ENCODE assay signal across 8 cellular contexts in the genomic region with DNA sequence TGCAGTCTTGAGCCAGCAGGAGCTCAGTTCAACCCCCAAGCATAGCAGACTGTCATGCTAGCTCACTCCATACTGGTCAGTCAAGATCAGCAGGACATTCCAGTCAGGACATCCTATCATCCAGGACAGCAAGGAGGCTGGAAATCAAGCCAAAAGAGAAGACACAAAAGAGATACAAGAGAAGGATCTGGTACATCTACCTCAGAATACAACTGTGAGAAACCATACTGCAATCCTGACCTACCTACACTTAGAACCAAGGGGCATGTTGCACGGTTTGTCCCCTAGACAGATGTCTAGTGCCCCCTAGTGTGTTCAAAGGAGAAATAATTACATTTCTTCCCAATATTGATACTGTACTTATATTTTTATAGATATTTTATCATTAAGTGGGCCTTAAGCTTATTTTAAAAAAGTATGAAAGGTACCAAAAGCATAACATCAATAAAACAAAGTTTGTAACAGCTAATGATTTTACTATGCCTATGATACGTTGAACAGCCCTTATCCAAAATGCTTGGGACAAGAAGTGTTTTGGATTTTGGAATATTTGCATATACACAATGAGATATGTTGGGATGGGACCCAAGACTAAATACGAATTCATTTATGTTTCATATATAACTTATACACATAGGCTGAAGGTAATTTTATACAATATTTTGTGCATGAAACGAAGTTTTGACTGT. TPM values are rescaled to one million over a fixed set of nuclear protein-coding genes. Genes with fewer than 3 reads are reported as not detected.
A peak's percentile ranks its signal among the peaks of the same experiment; 100 is the strongest.
DNase-seq lines count a peak whose midpoint lies in the region; ATAC-seq and TF ChIP-seq lines count a peak whose summit lies in the region.

No MANE protein-coding gene starts in this region.

- no TSS peak for BruUV-seq in Panc1 (replicated peaks; lab: Mats Ljungman, UMichigan)

- intact Hi-C loops in Panc1 (cut with micrococcal nuclease; ENCODE audit: unreplicated experiment) = loop anchor here (1.0 to 5.0 kb wide), 2 partner anchors 105 to 530 kb away; no protein-coding TSS in a partner anchor

- TF ChIP-seq CTCF in HEK293 (tag by site-specific recombination; IDR thresholded peaks at IDR 0.05) (0 out of 2 replicates have a peak, but pooled peaks have one; percentile 9), Panc1 (IDR thresholded peaks at IDR 0.05) (peak; percentile 82), epithelial cell of proximal tubule (conservative IDR thresholded peaks at IDR 0.05; ENCODE audit: low read depth, low read length) (peak; percentile 77), neural progenitor cell (IDR thresholded peaks at IDR 0.05) (peak; percentile 73)

- H3K27ac ChIP-seq in HEK293 (ENCODE audit: extremely low read depth, low read depth, low read length) (no peak overlapping the region), Panc1 (ENCODE audit: low read length) (no peak overlapping the region), neural progenitor cell (no peak overlapping the region)

- in situ Hi-C loops in Panc1 (cut with HindIII; ENCODE audit: low pct_unique_long_range_greater_than_20kb, low sequenced_read_pairs) = no loop called here

- POLR2A ChIA-PET in HEK293 (lab: Yijun Ruan, JAX) = no interaction called here
- POLR2A ChIA-PET in Panc1 (lab: Charles Lee) = no interaction called here

- no peak overlapping the region for H3K27ac Mint-ChIP-seq in neural progenitor cell

- H4K20me1 ChIP-seq in neural progenitor cell (ENCODE audit: low read depth) = peaks cover 2% of the 10 kb centered on the region

- H3K27me3 Mint-ChIP-seq in neural progenitor cell (ENCODE audit: insufficient read depth, low read depth) = peaks cover 2% of the 10 kb centered on the region

- H3K4me1 ChIP-seq in HEK293 (ENCODE audit: control insufficient read depth, insufficient read depth, low read length) = no peaks in the 10 kb centered on the region
- no peaks in the 10 kb centered on the region for H3K4me1 ChIP-seq in Panc1 (ENCODE audit: control insufficient read depth, insufficient read depth, low read length)
- no peaks in the 10 kb centered on the region for H3K4me1 ChIP-seq in neural progenitor cell

- H3K9me3 ChIP-seq in HEK293 (ENCODE audit: control insufficient read depth, insufficient read depth, low read depth, low read length) (no peaks in the 10 kb centered on the region), Panc1 (ENCODE audit: control insufficient read depth, insufficient read depth, low read depth, low read length) (no peaks in the 10 kb centered on the region), neural progenitor cell (ENCODE audit: low read depth) (no peaks in the 10 kb centered on the region)

- H3K4me3 ChIP-seq in HEK293 (ENCODE audit: low read depth, low read length) (no peak overlapping the region), Panc1 (ENCODE audit: low read depth in 2 of 2, low read length in 2 of 2) (no peak overlapping the region), epithelial cell of proximal tubule (ENCODE audit: low read depth, low read length) (no peak overlapping the region), neural progenitor cell (no peak overlapping the region)

- CTCF ChIA-PET in HEK293 (lab: Yijun Ruan, JAX) (interaction anchor here (0.6 to 6.0 kb wide), 28 partner anchors 9 to 857 kb away, joined by 3 to 87 read pairs (median 4); no protein-coding TSS in a partner anchor), Panc1 (lab: Charles Lee) (interaction anchor here (0.5 to 3.2 kb wide), 2 partner anchors 82 to 105 kb away, joined by 7 to 21 read pairs; no protein-coding TSS in a partner anchor)

- peak; percentile 10 for DNase-seq in DMS153 treated with DMSO at 0.1 percent for 48 hours (lab: John Stamatoyannopoulos, UW; ENCODE audit: unreplicated experiment)
- peak; percentile 24 for DNase-seq in Panc1 (ENCODE audit: low read depth, low spot score)
- peak; percentile 0 for DNase-seq in epithelial cell of proximal tubule (ENCODE audit: low read depth)
- peak; percentile 55 for DNase-seq in neural progenitor cell (ENCODE audit: low spot score)
- DNase-seq in activated effector memory CD4-positive, alpha-beta T cell treated with anti-CD3 and anti-CD28 coated beads, Interleukin-2, amount 50 U/mL, for 16 hours = no peak

- no peaks in the 10 kb centered on the region for H3K79me2 ChIP-seq in neural progenitor cell (ENCODE audit: low read depth)

- H3F3A ChIP-seq in neural progenitor cell (ENCODE audit: low read depth) = no peaks in the 10 kb centered on the region

- no peak overlapping the region for H2AFZ ChIP-seq in neural progenitor cell (replicated peaks)

- H3K9ac ChIP-seq in neural progenitor cell = no peak overlapping the region

- H3K4me1 Mint-ChIP-seq in neural progenitor cell = no peaks in the 10 kb centered on the region

- H3K9me3 Mint-ChIP-seq in neural progenitor cell = no peaks in the 10 kb centered on the region

- peaks cover 0 to 32% of the 10 kb centered on the region in 2 experiments; a peak in 1 of 3 replicates for H3K36me3 ChIP-seq in HEK293 (ENCODE audit: control insufficient read depth in 2 of 2, insufficient read depth in 1 of 2, low read length in 2 of 2)
- H3K36me3 ChIP-seq in Panc1 (ENCODE audit: control insufficient read depth, insufficient read depth, low read length) = no peaks in the 10 kb centered on the region; the same call in 1 of the 2 replicates
- no peaks in the 10 kb centered on the region for H3K36me3 ChIP-seq in neural progenitor cell

- peak; percentile 85 for ATAC-seq in Panc1
- ATAC-seq in HG03469 (IDR thresholded peaks at IDR 0.05; ENCODE audit: unreplicated experiment) = no peak
- ATAC-seq in HG03196 (IDR thresholded peaks at IDR 0.05; ENCODE audit: unreplicated experiment) = no peak

- no peak overlapping the region for H3K4me3 Mint-ChIP-seq in neural progenitor cell

- H3K36me3 Mint-ChIP-seq in neural progenitor cell = peaks cover 3% of the 10 kb centered on the region

- H3K27me3 ChIP-seq in Panc1 (ENCODE audit: control insufficient read depth, insufficient read depth, low read length) (no peaks in the 10 kb centered on the region), neural progenitor cell (no peaks in the 10 kb centered on the region)

- H3K4me2 ChIP-seq in neural progenitor cell = no peak overlapping the region

TF ChIP-seq in HEK293, 187 proteins besides CTCF, POLR2A, EP300 and RAD21:
- TF ChIP-seq ZNF621 (tag by site-specific recombination; IDR thresholded peaks at IDR 0.05) = no peak
- TF ChIP-seq ZNF654 (tag by site-specific recombination; IDR thresholded peaks at IDR 0.05; ENCODE audit: low read depth) = peak; percentile 57

RNA-seq across cellular contexts. Expression of gene ERCC6, which starts 26.7 kb away (rescaled TPM):
- total RNA-seq in Panc1 (2021; ENCODE audit: unreplicated experiment) = 19.1 TPM
- polyA plus RNA-seq in Panc1 (2012; ENCODE audit: insufficient read length) = 9.2 TPM
- total RNA-seq in epithelial cell of proximal tubule = 4.1 and 5.6 TPM in 2 replicates
- 8.5 and 10.5 TPM in 2 replicates for total RNA-seq in neural progenitor cell (ENCODE audit: low replicate concordance)

Comparison
In these comparisons a context has a peak if more than half of its experiments do, and no peak if none do; other contexts are left out.
1. CTCF ChIP-seq: peak in every context shown above with its lines; median percentile 82 in Panc1; 77 in epithelial cell of proximal tubule; 73 in neural progenitor cell; 9 in HEK293.